ENCODE assay signal across 1 cellular context in genomic region chr19:45401815-45402468, GRCh38.
TF ChIP-seq lines count a peak whose summit lies in the region.

No MANE protein-coding gene starts in this region.

TF ChIP-seq in IMR-90, 13 proteins besides CTCF, POLR2A, EP300 and RAD21 (continued from another document):
- no peak for TF ChIP-seq RCOR1 (IDR thresholded peaks at IDR 0.05; ENCODE audit: insufficient replicate concordance, low read length)
- TF ChIP-seq CEBPB (IDR thresholded peaks at IDR 0.05; ENCODE audit: low read depth, low read length) = no peak
- no peak for TF ChIP-seq MXI1 (IDR thresholded peaks at IDR 0.05; ENCODE audit: borderline replicate concordance, low read depth, low read length)
- TF ChIP-seq USF2 (IDR thresholded peaks at IDR 0.05; ENCODE audit: low read depth, low read length) = no peak
